21 cellular contexts compared by ENCODE assay signal in the genomic region with DNA sequence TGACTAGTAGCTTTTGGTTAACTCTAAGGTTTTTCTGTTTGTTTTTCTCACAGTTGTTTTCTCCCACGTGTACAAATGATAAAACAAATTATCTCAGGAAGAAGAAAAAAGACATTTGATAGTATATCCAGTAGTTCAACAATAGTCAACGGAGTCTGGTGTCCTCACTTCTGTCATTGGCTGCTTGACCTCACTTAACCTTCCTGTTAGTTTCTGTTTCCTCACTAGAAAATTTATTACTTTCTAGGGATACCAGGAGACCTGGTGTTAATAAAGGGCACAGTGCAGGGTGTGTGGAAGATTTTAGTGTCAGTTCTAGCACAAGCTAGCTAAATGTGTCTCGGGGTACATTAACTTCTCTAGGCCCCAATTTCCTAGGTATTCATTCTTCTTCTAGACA.
DNase-seq lines count a peak whose midpoint lies in the region; ATAC-seq, FAIRE-seq and TF ChIP-seq lines count a peak whose summit lies in the region.
"Had no signal": no experiment of that assay in that cellular context is flagged by ENCODE, and none has a peak within 500 bp of the region (broad histone marks: within the 10 kb centered on the region; RNA-seq: fewer than 3 reads in every experiment).

No MANE protein-coding gene starts in this region.

- FAIRE-seq in A549 (lab: Jason Lieb, UNC): no peak
- FAIRE-seq in islet of Langerhans (lab: Jason Lieb, UNC): peak; percentile 49
- FAIRE-seq: colon had no signal

- H3K4me1 Mint-ChIP-seq in CD4-positive, alpha-beta T cell (ENCODE audit: low read depth): peaks cover 91% of the 10 kb centered on the region
- peaks cover 87% of the 10 kb centered on the region for H3K4me1 Mint-ChIP-seq in activated T-cell treated with anti-CD3 and anti-CD28 coated beads, Interleukin-2, amount 50 U/mL, for 72 hours (ENCODE audit: low read depth)

- POLR2A ChIA-PET in A549 (lab: Yijun Ruan, JAX): no interaction called here
- POLR2A ChIA-PET in CD4-positive, alpha-beta T cell (lab: Charles Lee): no interaction called here

- CTCF ChIA-PET in A549 (lab: Yijun Ruan, JAX): interaction anchor here (3.3 kb wide), 1 partner anchor 400 kb away, joined by 11 read pairs; no protein-coding TSS in a partner anchor
- CTCF ChIA-PET in CD4-positive, alpha-beta T cell (lab: Charles Lee): interaction anchor here (1.2 to 1.3 kb wide), 2 partner anchors 116 to 157 kb away, joined by 3 read pairs; partner anchors contain the start of genes PRKCH and TMEM30B

- ATAC-seq in A549: no peak
- ATAC-seq in CD4-positive, alpha-beta T cell (ENCODE audit: poor library complexity): no peak
- ATAC-seq in activated T-cell treated with anti-CD3 and anti-CD28 coated beads, Interleukin-2, amount 50 U/mL, for 72 hours (replicated peaks in 1 of 2): no peak
- ATAC-seq: foreskin keratinocyte, left lobe of liver, WTC11 had no signal

- no peak for TF ChIP-seq RAD21 in A549 (conservative IDR thresholded peaks at IDR 0.05 in 1 of 2, IDR thresholded peaks at IDR 0.05 in 1 of 2)

- no peaks in the 10 kb centered on the region for H3K27me3 ChIP-seq in CD4-positive, alpha-beta T cell (ENCODE audit: control insufficient read depth, insufficient read depth, low read length)
- H3K27me3 ChIP-seq: foreskin keratinocyte, MG63 had no signal

- no peaks in the 10 kb centered on the region for H3K9me3 Mint-ChIP-seq in CD4-positive, alpha-beta T cell
- H3K9me3 Mint-ChIP-seq in activated T-cell treated with anti-CD3 and anti-CD28 coated beads, Interleukin-2, amount 50 U/mL, for 72 hours: no peaks in the 10 kb centered on the region
- H3K9me3 Mint-ChIP-seq: WTC11 had no signal

- 54% methylated on average over 3 of the region's 3 CpGs for WGBS in A549 (ENCODE audit: missing lambda C conversion rate)

- no peak for TF ChIP-seq CTCF in A549 (IDR thresholded peaks at IDR 0.05)
- TF ChIP-seq CTCF in CD4-positive, alpha-beta T cell (IDR thresholded peaks at IDR 0.05): no peak

- TF ChIP-seq POLR2A in A549 (IDR thresholded peaks at IDR 0.05; ENCODE audit: low read length): no peak

- H3K4me3 ChIP-seq in A549: no peak overlapping the region
- H3K4me3 ChIP-seq: MG63 had no signal

- H3K27me3 Mint-ChIP-seq in CD4-positive, alpha-beta T cell: no peaks in the 10 kb centered on the region
- H3K27me3 Mint-ChIP-seq in activated T-cell treated with anti-CD3 and anti-CD28 coated beads, Interleukin-2, amount 50 U/mL, for 72 hours (ENCODE audit: low read depth): no peaks in the 10 kb centered on the region

- H3K9me3 ChIP-seq in A549: no peaks in the 10 kb centered on the region
- no peaks in the 10 kb centered on the region for H3K9me3 ChIP-seq in CD4-positive, alpha-beta T cell (ENCODE audit: control insufficient read depth, low read length)
- H3K9me3 ChIP-seq: BE2C, MG63 had no signal

- peak overlapping the region; percentile 71 to 88 for H3K27ac ChIP-seq in A549
- peak overlapping the region; percentile 31 for H3K27ac ChIP-seq in CD4-positive, alpha-beta T cell (ENCODE audit: low read depth, low read length)
- H3K27ac ChIP-seq: foreskin keratinocyte had no signal

- intact Hi-C loops in CD4-positive, alpha-beta T cell (cut with DNase I, micrococcal nuclease): loop anchor here in 1 of 2 experiments (5.0 to 10.0 kb wide), 2 partner anchors 35 to 53 kb away; no protein-coding TSS in a partner anchor

- H3K4me2 ChIP-seq in A549: peak overlapping the region; percentile 77; the same call in 2 of the 3 replicates

- DNase-seq in A549 (ENCODE audit: low read depth in 1 of 2, low spot score in 1 of 2) (no peak), UCSD-AML1 (lab: John Stamatoyannopoulos, UW; ENCODE audit: unreplicated experiment) (no peak), dermis blood vessel endothelial cell (no peak), cerebellar cortex (ENCODE audit: low spot score) (no peak), GDM1 (lab: John Stamatoyannopoulos, UW) (no peak)
- no peak for DNase-seq in CD4-positive, alpha-beta T cell
- DNase-seq in activated T-cell treated with anti-CD3 and anti-CD28 coated beads, Interleukin-2, amount 50 U/mL, for 72 hours: no peak
- DNase-seq: BE2C; DMS153; foreskin keratinocyte; GOT3; MG63; NCI-H187; NCI-H510A; posterior cingulate gyrus; stimulated activated CD4-positive, alpha-beta T cell treated with anti-CD3 and anti-CD28 coated beads, Interleukin-4, amount 100 ng/mL, for 4 hours; stimulated activated CD8-positive, alpha-beta memory T cell treated with anti-CD3 and anti-CD28 coated beads, Interleukin-4, amount 100 ng/mL, for 48 hours had no signal

- TF ChIP-seq EP300 in A549 (IDR thresholded peaks at IDR 0.05): no peak

- H3K36me3 Mint-ChIP-seq in CD4-positive, alpha-beta T cell (ENCODE audit: low read depth): peaks cover 42% of the 10 kb centered on the region
- peaks cover 0 to 12% of the 10 kb centered on the region in 2 donors for H3K36me3 Mint-ChIP-seq in activated T-cell treated with anti-CD3 and anti-CD28 coated beads, Interleukin-2, amount 50 U/mL, for 72 hours (ENCODE audit: insufficient read depth in 2 of 2)
- H3K36me3 Mint-ChIP-seq: WTC11 had no signal

- H3K27ac Mint-ChIP-seq in CD4-positive, alpha-beta T cell: peak overlapping the region; percentile 83
- peak overlapping the region; percentile 96 for H3K27ac Mint-ChIP-seq in activated T-cell treated with anti-CD3 and anti-CD28 coated beads, Interleukin-2, amount 50 U/mL, for 72 hours
- H3K27ac Mint-ChIP-seq: WTC11 had no signal

- peak overlapping the region; percentile 72 for H3K4me3 Mint-ChIP-seq in CD4-positive, alpha-beta T cell
- peak overlapping the region; percentile 92 to 94 for H3K4me3 Mint-ChIP-seq in activated T-cell treated with anti-CD3 and anti-CD28 coated beads, Interleukin-2, amount 50 U/mL, for 72 hours
- H3K4me3 Mint-ChIP-seq: WTC11 had no signal

- peaks cover 61% of the 10 kb centered on the region for H3K4me1 ChIP-seq in A549
- H3K4me1 ChIP-seq: BE2C had no signal

TF ChIP-seq in A549, 52 proteins besides CTCF, POLR2A, EP300 and RAD21:
- no peak for TF ChIP-seq JUN (IDR thresholded peaks at IDR 0.05)
- no peak for TF ChIP-seq E2F6 (IDR thresholded peaks at IDR 0.05; ENCODE audit: borderline replicate concordance, low read depth)
TF ChIP-seq in A549: peak in this region for 0.
